18 cellular contexts compared by ENCODE assay signal in the genomic region with DNA sequence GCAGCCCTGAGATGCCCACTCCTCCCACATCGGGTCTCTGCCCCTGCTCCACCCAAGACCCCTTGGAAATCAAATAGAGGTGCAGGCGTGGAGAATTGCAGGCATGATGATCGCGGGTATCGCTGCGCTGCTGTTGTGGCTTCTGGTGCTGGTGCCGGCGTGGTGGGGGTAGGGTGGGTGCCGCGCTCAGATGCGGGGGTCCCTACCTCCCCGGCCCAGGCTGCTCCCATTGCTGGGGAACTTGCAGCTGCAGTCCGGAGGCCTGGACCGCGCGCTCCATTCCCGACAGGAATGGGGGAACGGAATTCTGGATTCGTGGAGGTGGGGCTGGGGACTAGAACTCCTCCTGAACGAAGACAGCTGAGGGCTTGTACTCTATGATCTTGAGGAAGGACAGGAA. TPM values are rescaled to one million over a fixed set of nuclear protein-coding genes. Genes with fewer than 3 reads are reported as not detected.
A peak's percentile ranks its signal among the peaks of the same experiment; 100 is the strongest.
DNase-seq lines count a peak whose midpoint lies in the region; ATAC-seq and TF ChIP-seq lines count a peak whose summit lies in the region.
"Had no signal": no experiment of that assay in that cellular context is flagged by ENCODE, and none has a peak within 500 bp of the region (broad histone marks: within the 10 kb centered on the region; RNA-seq: fewer than 3 reads in every experiment).

No MANE protein-coding gene starts in this region.

- peaks cover 3% of the 10 kb centered on the region for H3K27me3 Mint-ChIP-seq in activated T-cell treated with anti-CD3 and anti-CD28 coated beads, Interleukin-2, amount 50 U/mL, for 24 hours
- H3K27me3 Mint-ChIP-seq in activated B cell treated with CpG ODN at 0.5 μM for 24 hours: peaks cover 23% of the 10 kb centered on the region
- H3K27me3 Mint-ChIP-seq in immature natural killer cell (ENCODE audit: low read depth in 3 of 3): peaks cover 2 to 10% (median 5%) of the 10 kb centered on the region in 3 donors
- peaks cover 50 to 70% of the 10 kb centered on the region in 2 donors for H3K27me3 Mint-ChIP-seq in stimulated activated naive B cell treated with anti-CD40 and anti-IgM and Interleukin-4, amounts not matched to agents 10 μg/mL and 1 μg/mL and 100 μg/mL, for 72 hours

- no peak for TF ChIP-seq CTCF in activated B cell treated with CpG ODN at 0.5 μM for 24 hours (IDR thresholded peaks at IDR 0.05)

- POLR2A ChIA-PET in activated B cell treated with CpG ODN at 0.5 μM for 24 hours (lab: Charles Lee): no interaction called here

- H3K4me3 Mint-ChIP-seq in activated T-cell treated with anti-CD3 and anti-CD28 coated beads, Interleukin-2, amount 50 U/mL, for 24 hours: peak overlapping the region; percentile 23
- H3K4me3 Mint-ChIP-seq in activated B cell treated with CpG ODN at 0.5 μM for 24 hours: peak overlapping the region; percentile 60
- peak overlapping the region; percentile 50 to 97 (median 95) for H3K4me3 Mint-ChIP-seq in immature natural killer cell
- peak overlapping the region; percentile 74 to 90 for H3K4me3 Mint-ChIP-seq in stimulated activated naive B cell treated with anti-CD40 and anti-IgM and Interleukin-4, amounts not matched to agents 10 μg/mL and 1 μg/mL and 100 μg/mL, for 72 hours

- no peak overlapping the region for H3K27ac Mint-ChIP-seq in activated T-cell treated with anti-CD3 and anti-CD28 coated beads, Interleukin-2, amount 50 U/mL, for 24 hours
- H3K27ac Mint-ChIP-seq in activated B cell treated with CpG ODN at 0.5 μM for 24 hours: no peak overlapping the region
- peak overlapping the region; percentile 74 to 95 (median 92) for H3K27ac Mint-ChIP-seq in immature natural killer cell
- H3K27ac Mint-ChIP-seq in stimulated activated naive B cell treated with anti-CD40 and anti-IgM and Interleukin-4, amounts not matched to agents 10 μg/mL and 1 μg/mL and 100 μg/mL, for 72 hours: no peak overlapping the region

- peaks cover 11% of the 10 kb centered on the region for H3K4me1 Mint-ChIP-seq in activated T-cell treated with anti-CD3 and anti-CD28 coated beads, Interleukin-2, amount 50 U/mL, for 24 hours (ENCODE audit: low read depth)
- H3K4me1 Mint-ChIP-seq in activated B cell treated with CpG ODN at 0.5 μM for 24 hours (peaks cover 9% of the 10 kb centered on the region), immature natural killer cell (peaks cover 24 to 25% of the 10 kb centered on the region in 2 donors)
- peaks cover 0 to 6% of the 10 kb centered on the region in 2 donors for H3K4me1 Mint-ChIP-seq in stimulated activated naive B cell treated with anti-CD40 and anti-IgM and Interleukin-4, amounts not matched to agents 10 μg/mL and 1 μg/mL and 100 μg/mL, for 72 hours

- no peaks in the 10 kb centered on the region for H3K9me3 Mint-ChIP-seq in activated T-cell treated with anti-CD3 and anti-CD28 coated beads, Interleukin-2, amount 50 U/mL, for 24 hours
- H3K9me3 Mint-ChIP-seq in activated B cell treated with CpG ODN at 0.5 μM for 24 hours: no peaks in the 10 kb centered on the region
- H3K9me3 Mint-ChIP-seq in immature natural killer cell: no peaks in the 10 kb centered on the region
- H3K9me3 Mint-ChIP-seq in stimulated activated naive B cell treated with anti-CD40 and anti-IgM and Interleukin-4, amounts not matched to agents 10 μg/mL and 1 μg/mL and 100 μg/mL, for 72 hours: no peaks in the 10 kb centered on the region

- no peak for DNase-seq in activated T-cell treated with anti-CD3 and anti-CD28 coated beads, Interleukin-2, amount 50 U/mL, for 24 hours
- DNase-seq in activated T-cell treated with anti-CD3 and anti-CD28 coated beads, Interleukin-2, amount 50 U/mL, for 48 hours: no peak
- DNase-seq in activated B cell treated with CpG ODN at 0.5 μM for 24 hours (no peak), immature natural killer cell (no peak)
- no peak for DNase-seq in stimulated activated naive B cell treated with anti-CD40 and anti-IgM and Interleukin-4, amounts not matched to agents 10 μg/mL and 1 μg/mL and 100 μg/mL, for 72 hours
- DNase-seq: left cardiac atrium; NCI-H1092; NCI-H748 treated with DMSO at 0.1 percent for 48 hours; PC-9; stimulated activated naive CD4-positive, alpha-beta T cell treated with Interleukin-2 at 50 U/mL for 16 hours had no signal

- no peaks in the 10 kb centered on the region for H3K36me3 Mint-ChIP-seq in activated T-cell treated with anti-CD3 and anti-CD28 coated beads, Interleukin-2, amount 50 U/mL, for 24 hours (ENCODE audit: low read depth)
- peaks cover 2% of the 10 kb centered on the region for H3K36me3 Mint-ChIP-seq in activated B cell treated with CpG ODN at 0.5 μM for 24 hours (ENCODE audit: low read depth)
- no peaks in the 10 kb centered on the region for H3K36me3 Mint-ChIP-seq in immature natural killer cell
- no peaks in the 10 kb centered on the region for H3K36me3 Mint-ChIP-seq in stimulated activated naive B cell treated with anti-CD40 and anti-IgM and Interleukin-4, amounts not matched to agents 10 μg/mL and 1 μg/mL and 100 μg/mL, for 72 hours

- no peak for ATAC-seq in activated B cell treated with CpG ODN at 0.5 μM for 24 hours (ENCODE audit: low read depth)
- ATAC-seq in stimulated activated naive B cell treated with anti-CD40 and anti-IgM and Interleukin-4, amounts not matched to agents 10 μg/mL and 1 μg/mL and 100 μg/mL, for 72 hours (replicated peaks): no peak
- no peak for ATAC-seq in GM21619 (IDR thresholded peaks at IDR 0.05; ENCODE audit: unreplicated experiment)
- ATAC-seq in GM21529 (IDR thresholded peaks at IDR 0.05; ENCODE audit: unreplicated experiment): no peak
- ATAC-seq in GM19023 (IDR thresholded peaks at IDR 0.05; ENCODE audit: unreplicated experiment): no peak

- intact Hi-C loops in activated B cell treated with CpG ODN at 0.5 μM for 24 hours (cut with micrococcal nuclease): no loop called here

- CTCF ChIA-PET in activated B cell treated with CpG ODN at 0.5 μM for 24 hours (lab: Charles Lee): no interaction called here

RNA-seq across cellular contexts. Expression of a gene that starts 20.4 kb away (rescaled TPM):
- not detected in 2 replicates for total RNA-seq in activated B cell treated with CpG ODN at 0.5 μM for 24 hours
- not detected for polyA plus RNA-seq in immature natural killer cell
- total RNA-seq: activated CD8-positive, alpha-beta memory T cell treated with anti-CD3 and anti-CD28 coated beads for 36 hours; adrenal gland; left cardiac atrium; mucosa of gallbladder; PC-9; urinary bladder had no signal
- polyA plus RNA-seq: adrenal gland, urinary bladder had no signal

RNA-seq across cellular contexts. Expression of a gene that starts 46.4 kb away (rescaled TPM):
- total RNA-seq in activated B cell treated with CpG ODN at 0.5 μM for 24 hours: not detected in 2 replicates
- not detected for polyA plus RNA-seq in immature natural killer cell
- total RNA-seq: activated CD8-positive, alpha-beta memory T cell treated with anti-CD3 and anti-CD28 coated beads for 36 hours; adrenal gland; K562; left cardiac atrium; PC-9; urinary bladder had no signal
- polyA plus RNA-seq: adrenal gland, K562 had no signal

RNA-seq across cellular contexts. Expression of a gene that starts 58.4 kb away (rescaled TPM):
- not detected in 2 replicates for total RNA-seq in activated B cell treated with CpG ODN at 0.5 μM for 24 hours
- polyA plus RNA-seq in immature natural killer cell: 1 to 10 TPM in 1 of 3 donors, under 1 TPM in 1, not detected in 1; 0.17 to 1.4 TPM
- total RNA-seq: activated CD8-positive, alpha-beta memory T cell treated with anti-CD3 and anti-CD28 coated beads for 36 hours had no signal

Comparison
In these comparisons a context has a peak if more than half of its experiments do, and no peak if none do; other contexts are left out.
1. H3K27ac Mint-ChIP-seq: peak in immature natural killer cell (6 of 6); none in activated T-cell treated with anti-CD3 and anti-CD28 coated beads, Interleukin-2, amount 50 U/mL, for 24 hours (single experiment), activated B cell treated with CpG ODN at 0.5 μM for 24 hours (single experiment) and stimulated activated naive B cell treated with anti-CD40 and anti-IgM and Interleukin-4, amounts not matched to agents 10 μg/mL and 1 μg/mL and 100 μg/mL, for 72 hours (single experiment).
2. H3K4me3 Mint-ChIP-seq: peak in every context shown above with its lines; median percentile 95 in immature natural killer cell; 82 in stimulated activated naive B cell treated with anti-CD40 and anti-IgM and Interleukin-4, amounts not matched to agents 10 μg/mL and 1 μg/mL and 100 μg/mL, for 72 hours; 60 in activated B cell treated with CpG ODN at 0.5 μM for 24 hours; 23 in activated T-cell treated with anti-CD3 and anti-CD28 coated beads, Interleukin-2, amount 50 U/mL, for 24 hours.